ENCODE assay signal across 25 cellular contexts in the genomic region with DNA sequence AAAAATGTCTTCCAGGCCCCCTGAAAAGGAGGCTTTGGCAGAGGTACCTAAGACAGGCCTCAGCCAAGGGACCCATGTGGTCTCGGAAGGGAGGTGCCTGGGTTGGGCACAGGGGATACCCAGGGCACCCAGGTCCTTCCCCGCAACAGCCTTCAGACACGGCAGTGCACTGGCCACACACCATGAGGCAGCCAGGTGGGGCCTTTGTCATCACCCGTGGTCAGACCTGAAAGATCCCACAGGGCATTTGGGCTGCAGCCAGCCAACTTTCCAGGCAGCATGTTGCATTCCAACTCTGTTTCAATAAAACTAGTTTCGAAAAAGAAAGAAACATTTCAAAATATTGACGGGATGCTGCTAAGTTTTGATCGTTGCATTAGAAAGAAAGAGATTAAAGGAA.
"Had no signal": no experiment of that assay in that cellular context is flagged by ENCODE, and none has a peak within 500 bp of the region (broad histone marks: within the 10 kb centered on the region; RNA-seq: fewer than 3 reads in every experiment).

No MANE protein-coding gene starts in this region.

- H3K36me3 Mint-ChIP-seq: activated CD8-positive, alpha-beta memory T cell treated with anti-CD3 and anti-CD28 coated beads, Interleukin-2, amount 10 ng/mL, durations not matched to agents 7 days and 5 days had no signal

- H3K27me3 ChIP-seq: Peyer's patch had no signal

- H3K9me3 ChIP-seq: Peyer's patch had no signal

- DNase-seq: activated CD4-positive, alpha-beta T cell treated with anti-CD3 and anti-CD28 coated beads for 4 hours; activated CD4-positive, alpha-beta T cell treated with anti-CD3 and anti-CD28 coated beads, Interleukin-2, amount 50 U/mL, for 4 hours; activated CD8-positive, alpha-beta memory T cell treated with anti-CD3 and anti-CD28 coated beads, Interleukin-2, amount 10 ng/mL, durations not matched to agents 7 days and 5 days; activated effector memory CD4-positive, alpha-beta T cell treated with Interleukin-2 at 50 U/mL for 16 hours; activated naive CD4-positive, alpha-beta T cell; activated T-cell treated with anti-CD3 and anti-CD28 coated beads, Interleukin-2, amount 50 U/mL, for 24 hours; aorta; central memory CD4-positive, alpha-beta T cell; KG1; NCI-H1417; NCI-H1930; NCI-H2171; NCI-H226; NCI-H526; NCI-H774; OCI-M1; Peyer's patch; SHP77 had no signal

- H3K36me3 ChIP-seq: Peyer's patch had no signal

- H3K4me3 Mint-ChIP-seq: activated CD8-positive, alpha-beta memory T cell treated with anti-CD3 and anti-CD28 coated beads, Interleukin-2, amount 10 ng/mL, durations not matched to agents 7 days and 5 days; activated naive CD4-positive, alpha-beta T cell treated with anti-CD3 and anti-CD28 coated beads, Interleukin-2, amount 50 U/mL, for 24 hours; activated T-cell treated with anti-CD3 and anti-CD28 coated beads, Interleukin-2, amount 50 U/mL, for 24 hours; activated T-helper 1 cell treated with anti-CD3 and anti-CD28 coated beads, Interleukin-12 subunit alpha, Interleukin-12 subunit beta, Interleukin-2, Interleukin-4 antibody, amounts not matched to agents 30 ng/mL and 10 ng/mL and 1 ng/mL, durations not matched to agents 14 hours and 24 hours and 36 hours; IgD-negative memory B cell; T-helper 1 cell treated with Interleukin-12 subunit alpha and Interleukin-12 subunit beta and Interleukin-4 antibody, amounts not matched to agents 30 μg/mL and 1 μg/mL, for 36 hours had no signal

- H3K27me3 Mint-ChIP-seq: activated naive CD4-positive, alpha-beta T cell treated with anti-CD3 and anti-CD28 coated beads, Interleukin-2, amount 50 U/mL, for 24 hours had no signal

- H3K9me3 Mint-ChIP-seq: activated naive CD4-positive, alpha-beta T cell treated with anti-CD3 and anti-CD28 coated beads, Interleukin-2, amount 50 U/mL, for 24 hours; activated T-cell treated with anti-CD3 and anti-CD28 coated beads, Interleukin-2, amount 50 U/mL, for 24 hours; activated T-helper 1 cell treated with anti-CD3 and anti-CD28 coated beads, Interleukin-12 subunit alpha, Interleukin-12 subunit beta, Interleukin-2, Interleukin-4 antibody, amounts not matched to agents 30 ng/mL and 10 ng/mL and 1 ng/mL, durations not matched to agents 14 hours and 24 hours and 36 hours had no signal

- ATAC-seq: activated CD4-positive, CD25-positive, alpha-beta regulatory T cell treated with anti-CD3 and anti-CD28 coated beads, Interleukin-2, amount 50 U/mL, for 24 hours; activated CD8-positive, alpha-beta memory T cell treated with anti-CD3 and anti-CD28 coated beads, Interleukin-2, amount 10 ng/mL, durations not matched to agents 7 days and 5 days; SK-N-SH treated with all-trans-retinoic acid at 6 μM for 48 hours had no signal

- H3K27ac ChIP-seq: Peyer's patch, SJSA1 had no signal

- H3K27ac Mint-ChIP-seq: activated CD8-positive, alpha-beta memory T cell treated with anti-CD3 and anti-CD28 coated beads, Interleukin-2, amount 10 ng/mL, durations not matched to agents 7 days and 5 days; activated naive CD4-positive, alpha-beta T cell treated with anti-CD3 and anti-CD28 coated beads, Interleukin-2, amount 50 U/mL, for 24 hours; activated T-cell treated with anti-CD3 and anti-CD28 coated beads, Interleukin-2, amount 50 U/mL, for 24 hours; activated T-helper 1 cell treated with anti-CD3 and anti-CD28 coated beads, Interleukin-12 subunit alpha, Interleukin-12 subunit beta, Interleukin-2, Interleukin-4 antibody, amounts not matched to agents 30 ng/mL and 10 ng/mL and 1 ng/mL, durations not matched to agents 14 hours and 24 hours and 36 hours; IgD-negative memory B cell; T-helper 1 cell treated with Interleukin-12 subunit alpha and Interleukin-12 subunit beta and Interleukin-4 antibody, amounts not matched to agents 30 μg/mL and 1 μg/mL, for 36 hours had no signal

- H3K4me3 ChIP-seq: Peyer's patch, SJSA1 had no signal
